ENCODE assay signal across 8 cellular contexts in genomic region chr5:10600629-10601245, GRCh38. TPM values are rescaled to one million over a fixed set of nuclear protein-coding genes. Genes with fewer than 3 reads are reported as not detected.
DNase-seq lines count a peak whose midpoint lies in the region; ATAC-seq, FAIRE-seq and TF ChIP-seq lines count a peak whose summit lies in the region.

No MANE protein-coding gene starts in this region.

- POLR2A ChIA-PET in A549 (lab: Yijun Ruan, JAX), result no interaction called here

- H4K20me1 ChIP-seq in osteoblast (ENCODE audit: insufficient read depth, low read length), result no peaks in the 10 kb centered on the region

- peak in 1 of 2 experiments; percentile 2; a peak in 2 of 5 replicates for TF ChIP-seq RAD21 in A549 (conservative IDR thresholded peaks at IDR 0.05 in 1 of 2, IDR thresholded peaks at IDR 0.05 in 1 of 2)

- no peak overlapping the region for H3K9ac ChIP-seq in colonic mucosa (ENCODE audit: low read depth in 2 of 2, low read length in 2 of 2)

- ATAC-seq in A549 (0 out of 6 replicates have a peak, but pooled peaks of 1 of the 2 experiments have one; percentile 6), GM19023 (IDR thresholded peaks at IDR 0.05; ENCODE audit: unreplicated experiment) (peak; percentile 75), HG03097 (IDR thresholded peaks at IDR 0.05; ENCODE audit: low FRiP score, unreplicated experiment) (peak; percentile 74)

- H3K36me3 ChIP-seq in osteoblast (ENCODE audit: insufficient read depth, low read length), result no peaks in the 10 kb centered on the region
- no peaks in the 10 kb centered on the region for H3K36me3 ChIP-seq in colonic mucosa

- H2AFZ ChIP-seq in osteoblast (ENCODE audit: low read length), result no peak overlapping the region

- intact Hi-C loops in colonic mucosa (cut with DNase I), result no loop called here

- H3K27me3 ChIP-seq in osteoblast (ENCODE audit: insufficient read depth, low read length), result no peaks in the 10 kb centered on the region
- no peaks in the 10 kb centered on the region for H3K27me3 ChIP-seq in colonic mucosa

- no peaks in the 10 kb centered on the region for H3K79me2 ChIP-seq in osteoblast (ENCODE audit: insufficient read depth, low read length)

- TF ChIP-seq CTCF in A549 (IDR thresholded peaks at IDR 0.05) (no peak), osteoblast (IDR thresholded peaks at IDR 0.05; ENCODE audit: extremely low read depth, low read depth, low read length) (no peak), colonic mucosa (IDR thresholded peaks at IDR 0.05) (no peak)

- no peak for TF ChIP-seq POLR2A in A549 (IDR thresholded peaks at IDR 0.05; ENCODE audit: low read length)

- no peak for FAIRE-seq in A549 (lab: Jason Lieb, UNC)

- no peak for TF ChIP-seq EP300 in A549 (IDR thresholded peaks at IDR 0.05)

- H3K4me2 ChIP-seq in A549 (peak overlapping the region; percentile 78), osteoblast (ENCODE audit: insufficient read depth, low read length) (peak overlapping the region; percentile 73)

- 71% methylated on average over 5 of the region's 5 CpGs for WGBS in A549 (ENCODE audit: missing lambda C conversion rate)

- DNase-seq in A549 (ENCODE audit: low read depth in 1 of 2, low spot score in 1 of 2) (no peak), osteoblast (ENCODE audit: insufficient read length, low spot score, missing footprints) (no peak), 8988T (no peak), colonic mucosa (no peak)
- DNase-seq in activated T-cell treated with anti-CD3 and anti-CD28 coated beads, Interleukin-2, amount 50 U/mL, for 48 hours, result peak; percentile 37 to 47
- DNase-seq in stimulated activated naive CD4-positive, alpha-beta T cell (lab: John Stamatoyannopoulos, UW), result no peak

- H3K27ac ChIP-seq in A549 (peak overlapping the region; percentile 77 to 87), osteoblast (ENCODE audit: low read depth, low read length) (peak overlapping the region; percentile 52), colonic mucosa (no peak overlapping the region)

- CTCF ChIA-PET in A549 (lab: Yijun Ruan, JAX), result interaction anchor here (0.6 to 2.7 kb wide), 6 partner anchors 27 to 154 kb away, joined by 3 to 17 read pairs (median 4); no protein-coding TSS in a partner anchor

- H3K4me3 ChIP-seq in A549, result peak overlapping the region; percentile 18; the same call in 1 of the 3 replicates
- no peak overlapping the region for H3K4me3 ChIP-seq in osteoblast (ENCODE audit: insufficient read depth, low read length)
- H3K4me3 ChIP-seq in colonic mucosa, result no peak overlapping the region

- H3K4me1 ChIP-seq in A549 (peaks cover 49% of the 10 kb centered on the region), osteoblast (ENCODE audit: insufficient read depth, low read length) (peaks cover 29% of the 10 kb centered on the region), colonic mucosa (no peaks in the 10 kb centered on the region)

- H3K9me3 ChIP-seq in A549 (no peaks in the 10 kb centered on the region), osteoblast (ENCODE audit: low read depth, low read length) (no peaks in the 10 kb centered on the region), colonic mucosa (no peaks in the 10 kb centered on the region)

TF ChIP-seq in A549, 52 proteins besides CTCF, POLR2A, EP300 and RAD21:
- TF ChIP-seq MYC (IDR thresholded peaks at IDR 0.05; ENCODE audit: borderline replicate concordance, low read length), result no peak
- peak; percentile 65 for TF ChIP-seq ZFP36 (IDR thresholded peaks at IDR 0.05; ENCODE audit: borderline replicate concordance, partially characterized antibody)

RNA-seq across cellular contexts. Expression of gene ANKRD33B, which starts 36.9 kb away (rescaled TPM):
- polyA plus RNA-seq in A549 (2011; rRNA removed) (6.9 and 8.2 TPM in 2 replicates), A549 (2017; fragmentation: RNase III; extraction: RNeasy Plus Mini Kit Qiagen cat#74134 plus additional on column Dnase treatment) (4.0 to 7.1 TPM (median 4.4 TPM) in 3 replicates)
- 7.3 and 11.1 TPM in 2 replicates for polyA plus RNA-seq in A549 (2012; cell fraction: cytosol; rRNA removed)
- 24.2 and 33.7 TPM in 2 replicates for polyA plus RNA-seq in A549 (2012; cell fraction: nucleus; rRNA removed)
- polyA minus RNA-seq in A549 (2011; rRNA and poly(A)+ RNA removed), result 24.1 and 27.2 TPM in 2 replicates
- total RNA-seq in osteoblast (5.1 and 5.6 TPM in 2 replicates), colonic mucosa (under 1 TPM; 0.47 to 0.66 TPM)

Comparison
In these comparisons a context has a peak if more than half of its experiments do, and no peak if none do; other contexts are left out.
1. DNase-seq: peak in activated T-cell treated with anti-CD3 and anti-CD28 coated beads, Interleukin-2, amount 50 U/mL, for 48 hours (2 of 2); none in A549 (0 of 2), osteoblast (single experiment), stimulated activated naive CD4-positive, alpha-beta T cell (0 of 6), 8988T (single experiment) and colonic mucosa (single experiment).